ENCODE assay signal across 1 cellular context in the genomic region with DNA sequence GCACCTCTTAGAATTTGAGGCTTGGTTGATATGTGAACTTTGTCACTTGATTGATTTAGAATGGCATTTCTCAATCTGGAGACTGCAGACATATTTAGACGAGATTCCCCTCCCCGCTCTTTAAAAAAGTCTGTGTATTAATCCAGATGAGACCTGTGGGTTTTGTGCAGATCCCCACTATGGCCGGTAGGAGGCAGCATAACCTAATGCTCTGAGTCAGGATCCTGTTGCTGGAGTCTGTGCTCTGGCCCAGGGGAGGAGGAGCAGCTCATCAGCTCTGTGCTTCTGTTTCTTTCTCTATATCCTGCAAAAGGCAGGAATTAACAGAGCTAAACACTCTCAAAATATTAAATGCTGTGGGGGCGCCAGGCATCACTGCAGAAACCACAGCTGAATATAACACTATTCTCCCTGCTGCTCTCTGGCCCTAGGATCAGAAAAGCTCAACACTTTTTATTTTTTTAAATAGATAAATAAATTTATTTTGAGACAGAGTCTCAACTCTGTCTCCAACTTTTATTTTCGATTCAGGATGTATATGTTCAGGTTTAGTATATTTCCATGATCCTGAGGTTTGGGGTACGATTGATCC.
TF ChIP-seq lines count a peak whose summit lies in the region.

No MANE protein-coding gene starts in this region.

TF ChIP-seq in HepG2, 621 proteins besides CTCF, POLR2A, EP300 and RAD21 (continued from another document and continues in another):
- TF ChIP-seq, protein P1, sequence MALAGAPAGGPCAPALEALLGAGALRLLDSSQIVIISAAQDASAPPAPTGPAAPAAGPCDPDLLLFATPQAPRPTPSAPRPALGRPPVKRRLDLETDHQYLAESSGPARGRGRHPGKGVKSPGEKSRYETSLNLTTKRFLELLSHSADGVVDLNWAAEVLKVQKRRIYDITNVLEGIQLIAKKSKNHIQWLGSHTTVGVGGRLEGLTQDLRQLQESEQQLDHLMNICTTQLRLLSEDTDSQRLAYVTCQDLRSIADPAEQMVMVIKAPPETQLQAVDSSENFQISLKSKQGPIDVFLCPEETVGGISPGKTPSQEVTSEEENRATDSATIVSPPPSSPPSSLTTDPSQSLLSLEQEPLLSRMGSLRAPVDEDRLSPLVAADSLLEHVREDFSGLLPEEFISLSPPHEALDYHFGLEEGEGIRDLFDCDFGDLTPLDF (CRISPR knock-in tag; IDR thresholded peaks at IDR 0.05), result no peak
- TF ChIP-seq NONO (IDR thresholded peaks at IDR 0.05), result no peak
- no peak for TF ChIP-seq NONO (CRISPR knock-in tag; conservative IDR thresholded peaks at IDR 0.05)
- no peak for TF ChIP-seq TP53 (CRISPR knock-in tag; conservative IDR thresholded peaks at IDR 0.05)
- no peak for TF ChIP-seq CREB3 (CRISPR knock-in tag; IDR thresholded peaks at IDR 0.05)
- TF ChIP-seq ZNF781 (CRISPR knock-in tag; IDR thresholded peaks at IDR 0.05; ENCODE audit: borderline replicate concordance, not compliant biosample characterization), result no peak
- TF ChIP-seq ZNF839 (CRISPR knock-in tag; IDR thresholded peaks at IDR 0.05; ENCODE audit: borderline replicate concordance), result no peak
- TF ChIP-seq KAT2B (IDR thresholded peaks at IDR 0.05; ENCODE audit: borderline replicate concordance, low read depth, low read length), result no peak
- no peak for TF ChIP-seq ZNF160 (CRISPR knock-in tag; IDR thresholded peaks at IDR 0.05)
- TF ChIP-seq SMAD3 (CRISPR knock-in tag; IDR thresholded peaks at IDR 0.05), result 0 out of 2 replicates have a peak, but pooled peaks have one; percentile 25
- no peak for TF ChIP-seq CENPT (CRISPR knock-in tag; IDR thresholded peaks at IDR 0.05; ENCODE audit: low read depth)
- TF ChIP-seq ZNF746 (CRISPR knock-in tag; IDR thresholded peaks at IDR 0.05), result no peak
- TF ChIP-seq, protein P2, sequence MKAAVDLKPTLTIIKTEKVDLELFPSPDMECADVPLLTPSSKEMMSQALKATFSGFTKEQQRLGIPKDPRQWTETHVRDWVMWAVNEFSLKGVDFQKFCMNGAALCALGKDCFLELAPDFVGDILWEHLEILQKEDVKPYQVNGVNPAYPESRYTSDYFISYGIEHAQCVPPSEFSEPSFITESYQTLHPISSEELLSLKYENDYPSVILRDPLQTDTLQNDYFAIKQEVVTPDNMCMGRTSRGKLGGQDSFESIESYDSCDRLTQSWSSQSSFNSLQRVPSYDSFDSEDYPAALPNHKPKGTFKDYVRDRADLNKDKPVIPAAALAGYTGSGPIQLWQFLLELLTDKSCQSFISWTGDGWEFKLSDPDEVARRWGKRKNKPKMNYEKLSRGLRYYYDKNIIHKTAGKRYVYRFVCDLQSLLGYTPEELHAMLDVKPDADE (CRISPR knock-in tag; IDR thresholded peaks at IDR 0.05), result no peak
- TF ChIP-seq ISL2 (CRISPR knock-in tag; IDR thresholded peaks at IDR 0.05), result no peak
- TF ChIP-seq FOXM1 (CRISPR knock-in tag; IDR thresholded peaks at IDR 0.05), result no peak
- TF ChIP-seq CAMTA2 (CRISPR knock-in tag; IDR thresholded peaks at IDR 0.05; ENCODE audit: borderline replicate concordance), result no peak
- no peak for TF ChIP-seq ZNF556 (CRISPR knock-in tag; IDR thresholded peaks at IDR 0.05; ENCODE audit: borderline replicate concordance)
- no peak for TF ChIP-seq TOE1 (CRISPR knock-in tag; IDR thresholded peaks at IDR 0.05)
- TF ChIP-seq ZNF879 (CRISPR knock-in tag; IDR thresholded peaks at IDR 0.05), result no peak
- TF ChIP-seq ZNF12 (CRISPR knock-in tag; IDR thresholded peaks at IDR 0.05), result no peak
- TF ChIP-seq SOX13 (IDR thresholded peaks at IDR 0.05), result no peak
- no peak for TF ChIP-seq SOX13 (CRISPR knock-in tag; conservative IDR thresholded peaks at IDR 0.05 in 1 of 2, IDR thresholded peaks at IDR 0.05 in 1 of 2)
- no peak for TF ChIP-seq FOXJ3 (CRISPR knock-in tag; IDR thresholded peaks at IDR 0.05; ENCODE audit: borderline replicate concordance)
- no peak for TF ChIP-seq RFXAP (CRISPR knock-in tag; IDR thresholded peaks at IDR 0.05; ENCODE audit: borderline replicate concordance)
- peak; percentile 27; the same call in 1 of the 2 replicates for TF ChIP-seq ERF (CRISPR knock-in tag; IDR thresholded peaks at IDR 0.05)
- TF ChIP-seq, protein P3, sequence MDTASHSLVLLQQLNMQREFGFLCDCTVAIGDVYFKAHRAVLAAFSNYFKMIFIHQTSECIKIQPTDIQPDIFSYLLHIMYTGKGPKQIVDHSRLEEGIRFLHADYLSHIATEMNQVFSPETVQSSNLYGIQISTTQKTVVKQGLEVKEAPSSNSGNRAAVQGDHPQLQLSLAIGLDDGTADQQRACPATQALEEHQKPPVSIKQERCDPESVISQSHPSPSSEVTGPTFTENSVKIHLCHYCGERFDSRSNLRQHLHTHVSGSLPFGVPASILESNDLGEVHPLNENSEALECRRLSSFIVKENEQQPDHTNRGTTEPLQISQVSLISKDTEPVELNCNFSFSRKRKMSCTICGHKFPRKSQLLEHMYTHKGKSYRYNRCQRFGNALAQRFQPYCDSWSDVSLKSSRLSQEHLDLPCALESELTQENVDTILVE (CRISPR knock-in tag; IDR thresholded peaks at IDR 0.05), result 0 out of 2 replicates have a peak, but pooled peaks have one; percentile 43
- TF ChIP-seq NR3C1 (CRISPR knock-in tag; IDR thresholded peaks at IDR 0.05), result no peak
- no peak for TF ChIP-seq ZNF674 (CRISPR knock-in tag; IDR thresholded peaks at IDR 0.05; ENCODE audit: low read depth)
- TF ChIP-seq PRMT3 (CRISPR knock-in tag; IDR thresholded peaks at IDR 0.05; ENCODE audit: borderline replicate concordance, low read depth), result no peak
- no peak for TF ChIP-seq PAF1 (CRISPR knock-in tag; IDR thresholded peaks at IDR 0.05)
- TF ChIP-seq CEBPB (IDR thresholded peaks at IDR 0.05; ENCODE audit: borderline replicate concordance, low read depth, low read length), result no peak
- no peak for TF ChIP-seq ZNF512B (CRISPR knock-in tag; IDR thresholded peaks at IDR 0.05; ENCODE audit: borderline replicate concordance)
- TF ChIP-seq RERE (CRISPR knock-in tag; IDR thresholded peaks at IDR 0.05; ENCODE audit: low read depth), result no peak
- no peak for TF ChIP-seq ZNF44 (CRISPR knock-in tag; IDR thresholded peaks at IDR 0.05)
- TF ChIP-seq HNRNPUL1 (IDR thresholded peaks at IDR 0.05; ENCODE audit: low read depth, low read length), result no peak
- 0 out of 2 replicates have a peak, but pooled peaks have one; percentile 44 for TF ChIP-seq ZBED4 (CRISPR knock-in tag; IDR thresholded peaks at IDR 0.05; ENCODE audit: borderline replicate concordance)
- no peak for TF ChIP-seq ARNT (IDR thresholded peaks at IDR 0.05)
- TF ChIP-seq, protein P4, sequence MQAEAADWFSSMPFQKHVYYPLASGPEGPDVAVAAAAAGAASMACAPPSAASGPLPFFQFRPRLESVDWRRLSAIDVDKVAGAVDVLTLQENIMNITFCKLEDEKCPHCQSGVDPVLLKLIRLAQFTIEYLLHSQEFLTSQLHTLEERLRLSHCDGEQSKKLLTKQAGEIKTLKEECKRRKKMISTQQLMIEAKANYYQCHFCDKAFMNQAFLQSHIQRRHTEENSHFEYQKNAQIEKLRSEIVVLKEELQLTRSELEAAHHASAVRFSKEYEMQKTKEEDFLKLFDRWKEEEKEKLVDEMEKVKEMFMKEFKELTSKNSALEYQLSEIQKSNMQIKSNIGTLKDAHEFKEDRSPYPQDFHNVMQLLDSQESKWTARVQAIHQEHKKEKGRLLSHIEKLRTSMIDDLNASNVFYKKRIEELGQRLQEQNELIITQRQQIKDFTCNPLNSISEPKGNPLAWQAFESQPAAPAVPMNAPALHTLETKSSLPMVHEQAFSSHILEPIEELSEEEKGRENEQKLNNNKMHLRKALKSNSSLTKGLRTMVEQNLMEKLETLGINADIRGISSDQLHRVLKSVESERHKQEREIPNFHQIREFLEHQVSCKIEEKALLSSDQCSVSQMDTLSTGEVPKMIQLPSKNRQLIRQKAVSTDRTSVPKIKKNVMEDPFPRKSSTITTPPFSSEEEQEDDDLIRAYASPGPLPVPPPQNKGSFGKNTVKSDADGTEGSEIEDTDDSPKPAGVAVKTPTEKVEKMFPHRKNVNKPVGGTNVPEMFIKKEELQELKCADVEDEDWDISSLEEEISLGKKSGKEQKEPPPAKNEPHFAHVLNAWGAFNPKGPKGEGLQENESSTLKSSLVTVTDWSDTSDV (CRISPR knock-in tag; IDR thresholded peaks at IDR 0.05), result no peak
